In genomic region chrX:26008042-26008441, GRCh38 we compare ENCODE assay signal across 32 cellular contexts.
DNase-seq lines count a peak whose midpoint lies in the region; ATAC-seq, FAIRE-seq and TF ChIP-seq lines count a peak whose summit lies in the region.
"Had no signal": no experiment of that assay in that cellular context is flagged by ENCODE, and none has a peak within 500 bp of the region (broad histone marks: within the 10 kb centered on the region; RNA-seq: fewer than 3 reads in every experiment).

No MANE protein-coding gene starts in this region.

- H2AK9ac ChIP-seq in IMR-90 (replicated peaks; ENCODE audit: low read depth, low read length, poor library complexity) = no peak overlapping the region

- no peak overlapping the region for H3K23ac ChIP-seq in IMR-90 (ENCODE audit: low read depth, low read length)

- H3K4me2 ChIP-seq in HepG2 (ENCODE audit: low read depth, low read length) (no peak overlapping the region), A549 (no peak overlapping the region), IMR-90 (ENCODE audit: low read depth, low read length) (no peak overlapping the region)
- H3K4me2 ChIP-seq: BLaER1; BLaER1 treated with 17β-estradiol and CSF1 and Interleukin-3, amounts not matched to agents 10 nM and 100 nM had no signal

- dilution Hi-C loops in IMR-90 (cut with HindIII; ENCODE audit: low sequenced_read_pairs, unreplicated experiment) = no loop called here

- no peaks in the 10 kb centered on the region for H4K20me1 ChIP-seq in HepG2 (ENCODE audit: insufficient read depth, low read length)
- H4K20me1 ChIP-seq in IMR-90 (ENCODE audit: insufficient read depth, low read length) = no peaks in the 10 kb centered on the region
- H4K20me1 ChIP-seq: BLaER1; BLaER1 treated with 17β-estradiol and CSF1 and Interleukin-3, amounts not matched to agents 10 nM and 100 nM had no signal

- H2BK15ac ChIP-seq in IMR-90 (ENCODE audit: low read depth, low read length) = no peak overlapping the region

- H3K18ac ChIP-seq in IMR-90 (ENCODE audit: low read depth, low read length) = no peak overlapping the region

- no peak overlapping the region for H2BK120ac ChIP-seq in IMR-90 (ENCODE audit: low read depth, low read length)

- ATAC-seq in HepG2 (no peak), right lobe of liver (no peak), A549 (no peak), IMR-90 (ENCODE audit: low read depth) (no peak), HG03457 (IDR thresholded peaks at IDR 0.05; ENCODE audit: unreplicated experiment) (no peak), HG03565 (IDR thresholded peaks at IDR 0.05; ENCODE audit: unreplicated experiment) (no peak)
- ATAC-seq: CD8-positive, alpha-beta T cell had no signal

- H2BK5ac ChIP-seq in IMR-90 (ENCODE audit: low read depth, low read length, poor library complexity, severe bottlenecking) = no peak overlapping the region

- TF ChIP-seq POLR2A in HepG2 (IDR thresholded peaks at IDR 0.05; ENCODE audit: insufficient read depth in 1 of 2, low read depth in 2 of 2, low read length in 2 of 2) = no peak
- TF ChIP-seq POLR2A in right lobe of liver (IDR thresholded peaks at IDR 0.05) = no peak
- TF ChIP-seq POLR2A in A549 (IDR thresholded peaks at IDR 0.05; ENCODE audit: low read length) = no peak
- no peak for TF ChIP-seq POLR2A in IMR-90 (IDR thresholded peaks at IDR 0.05; ENCODE audit: low read depth, low read length)

- TF ChIP-seq RAD21 in HepG2 (CRISPR knock-in tag; IDR thresholded peaks at IDR 0.05) = no peak
- no peak for TF ChIP-seq RAD21 in A549 (conservative IDR thresholded peaks at IDR 0.05 in 1 of 2, IDR thresholded peaks at IDR 0.05 in 1 of 2)
- no peak for TF ChIP-seq RAD21 in IMR-90 (IDR thresholded peaks at IDR 0.05; ENCODE audit: low read length)

- DNase-seq in HepG2 (ENCODE audit: low spot score) = no peak
- no peak for DNase-seq in right lobe of liver
- DNase-seq in A549 (ENCODE audit: low read depth in 1 of 2, low spot score in 1 of 2) = no peak
- DNase-seq in IMR-90 = no peak
- DNase-seq: 8988T; ACHN; AML-193; BE2C; C1 segment of cervical spinal cord; Caco-2; Calu3; CD4-positive, alpha-beta memory T cell; CD4-positive, alpha-beta T cell; CD4-positive, CD25-positive, alpha-beta regulatory T cell; CD8-positive, alpha-beta memory T cell; CD8-positive, alpha-beta T cell; COR-L47; DMS 273 treated with DMSO at 0.1 percent for 48 hours; DMS153; DMS53; DMS79; DMS79 treated with DMSO at 0.1 percent for 48 hours; DND-41; EL had no signal

- no peak overlapping the region for H3K9ac ChIP-seq in HepG2 (ENCODE audit: insufficient read depth, low read depth, low read length)
- no peak overlapping the region for H3K9ac ChIP-seq in IMR-90 (ENCODE audit: low read depth, low read length)
- H3K9ac ChIP-seq: BLaER1; BLaER1 treated with 17β-estradiol and CSF1 and Interleukin-3, amounts not matched to agents 10 nM and 100 nM had no signal

- H3K79me1 ChIP-seq in IMR-90 (ENCODE audit: low read depth in 1 of 2, low read length in 2 of 2) = no peaks in the 10 kb centered on the region

- in situ Hi-C loops in HepG2 (cut with HindIII; ENCODE audit: extremely low pct_ligation_motif_present, low pct_unique_long_range_greater_than_20kb) (no loop called here), IMR-90 (cut with MboI; ENCODE audit: low sequenced_read_pairs) (no loop called here)

- H2AFZ ChIP-seq in HepG2 (ENCODE audit: low read length) (no peak overlapping the region), IMR-90 (replicated peaks; ENCODE audit: low read length, poor library complexity) (no peak overlapping the region)

- H4K8ac ChIP-seq in IMR-90 (ENCODE audit: low read depth in 2 of 2, low read length in 2 of 2) = no peak overlapping the region

- WGBS in HepG2 (ENCODE audit: low lambda C conversion rate) = 0% methylated on average over 2 of the region's 2 CpGs
- WGBS in right lobe of liver (ENCODE audit: insufficient coverage, low coverage, low lambda C conversion rate, missing lambda C conversion rate) = 35% methylated on average over 2 of the region's 2 CpGs
- 8% methylated on average over 2 of the region's 2 CpGs for WGBS in A549 (ENCODE audit: missing lambda C conversion rate)
- no CpG with 5 or more reads among the region's 2 CpGs for WGBS in IMR-90 (ENCODE audit: extremely low coverage in 2 of 2, insufficient read length in 1 of 2), 2 experiments

- TF ChIP-seq CTCF in HepG2 (CRISPR knock-in tag; IDR thresholded peaks at IDR 0.05) = no peak
- TF ChIP-seq CTCF in right lobe of liver (IDR thresholded peaks at IDR 0.05) = no peak
- TF ChIP-seq CTCF in A549 (IDR thresholded peaks at IDR 0.05) = no peak
- TF ChIP-seq CTCF in IMR-90 (conservative IDR thresholded peaks at IDR 0.05; ENCODE audit: low read depth, low read length) = no peak

- no peak overlapping the region for H4K5ac ChIP-seq in IMR-90 (ENCODE audit: low read depth, low read length)

- CTCF ChIA-PET in HepG2 (lab: Yijun Ruan, JAX; ENCODE audit: low intra/inter-chr PET ratio, low total read pairs) (no interaction called here), A549 (lab: Yijun Ruan, JAX) (no interaction called here), IMR-90 (lab: Yijun Ruan, JAX) (no interaction called here)

- H3K9me3 ChIP-seq in HepG2 (ENCODE audit: low read length) (no peaks in the 10 kb centered on the region), right lobe of liver (no peaks in the 10 kb centered on the region), A549 (no peaks in the 10 kb centered on the region), IMR-90 (ENCODE audit: control insufficient read depth, insufficient read depth, low read length) (0 out of 2 replicates have a peak, but pooled peaks cover 2% of the 10 kb centered on the region)
- H3K9me3 ChIP-seq: BE2C; BLaER1; BLaER1 treated with 17β-estradiol and CSF1 and Interleukin-3, amounts not matched to agents 10 nM and 100 nM; Caco-2 had no signal

- no peaks in the 10 kb centered on the region for H3K79me2 ChIP-seq in HepG2 (ENCODE audit: insufficient read depth, low read length)

- POLR2A ChIA-PET in HepG2 (lab: Yijun Ruan, JAX) = no interaction called here
- POLR2A ChIA-PET in A549 (lab: Yijun Ruan, JAX) = no interaction called here
- POLR2A ChIA-PET in IMR-90 (lab: Charles Lee; ENCODE audit: unreplicated experiment) = no interaction called here

- no peak overlapping the region for H3K4ac ChIP-seq in IMR-90 (ENCODE audit: low read depth, low read length)

- no peak overlapping the region for H2AK5ac ChIP-seq in IMR-90 (ENCODE audit: low read depth, low read length)

- FAIRE-seq in HepG2 (lab: Jason Lieb, UNC) (no peak), A549 (lab: Jason Lieb, UNC) (no peak)
- FAIRE-seq: A204.1, D721Med had no signal

- H4K91ac ChIP-seq in IMR-90 (ENCODE audit: insufficient read depth, low read depth, low read length) = no peak overlapping the region

- intact Hi-C loops in HepG2 (cut with micrococcal nuclease; ENCODE audit: unreplicated experiment) = no loop called here
- intact Hi-C loops in right lobe of liver (cut with DNase I) = no loop called here
- intact Hi-C loops in IMR-90 (cut with micrococcal nuclease) = no loop called here

- H3K4me3 ChIP-seq in HepG2 (replicated peaks in 1 of 3; ENCODE audit: insufficient read depth in 1 of 3, low read depth in 2 of 3, low read length in 3 of 3) (no peak overlapping the region), right lobe of liver (no peak overlapping the region), A549 (no peak overlapping the region), IMR-90 (ENCODE audit: insufficient read depth, low read depth, low read length) (no peak overlapping the region)
- H3K4me3 ChIP-seq: BLaER1; BLaER1 treated with 17β-estradiol and CSF1 and Interleukin-3, amounts not matched to agents 10 nM and 100 nM had no signal

- no peak overlapping the region for H3K56ac ChIP-seq in IMR-90 (ENCODE audit: extremely low read depth, insufficient read depth, low read length)

- H3K27ac ChIP-seq in HepG2 (ENCODE audit: extremely low read length, insufficient read depth, low read length) (no peak overlapping the region), right lobe of liver (no peak overlapping the region), A549 (no peak overlapping the region), IMR-90 (ENCODE audit: insufficient read depth, low read length) (no peak overlapping the region)
- H3K27ac ChIP-seq: 22Rv1; BLaER1; BLaER1 treated with 17β-estradiol and CSF1 and Interleukin-3, amounts not matched to agents 10 nM and 100 nM; C4-2B had no signal

- BruUV-seq in HepG2 (replicated peaks; lab: Mats Ljungman, UMichigan) (no TSS peak), IMR-90 (replicated peaks; lab: Mats Ljungman, UMichigan) (no TSS peak)

- H3K27me3 ChIP-seq in HepG2 (ENCODE audit: control insufficient read depth in 1 of 2, insufficient read depth in 2 of 2, low read length in 2 of 2) = no peaks in the 10 kb centered on the region
- no peaks in the 10 kb centered on the region for H3K27me3 ChIP-seq in right lobe of liver
- H3K27me3 ChIP-seq in IMR-90 (ENCODE audit: control insufficient read depth, insufficient read depth, low read length) = no peaks in the 10 kb centered on the region
- H3K27me3 ChIP-seq: BE2C had no signal

- H3K4me1 ChIP-seq in HepG2 (ENCODE audit: insufficient read depth, low read length) = no peaks in the 10 kb centered on the region
- H3K4me1 ChIP-seq in right lobe of liver = no peaks in the 10 kb centered on the region
- no peaks in the 10 kb centered on the region for H3K4me1 ChIP-seq in A549
- H3K4me1 ChIP-seq in IMR-90 (ENCODE audit: control insufficient read depth, insufficient read depth, low read length) = no peaks in the 10 kb centered on the region
- H3K4me1 ChIP-seq: BE2C, BLaER1, Caco-2 had no signal

- no peak overlapping the region for H2BK20ac ChIP-seq in IMR-90 (ENCODE audit: low read depth, low read length)

- H3K36me3 ChIP-seq in HepG2 (replicated peaks in 1 of 2; ENCODE audit: control insufficient read depth in 1 of 2, insufficient read depth in 2 of 2, low read length in 2 of 2) (no peaks in the 10 kb centered on the region), right lobe of liver (no peaks in the 10 kb centered on the region), IMR-90 (ENCODE audit: control insufficient read depth, insufficient read depth, low read length) (no peaks in the 10 kb centered on the region)
- H3K36me3 ChIP-seq: BE2C; BLaER1; BLaER1 treated with 17β-estradiol and CSF1 and Interleukin-3, amounts not matched to agents 10 nM and 100 nM had no signal

- no peaks in the 10 kb centered on the region for H3K9me1 ChIP-seq in IMR-90 (ENCODE audit: insufficient read depth, low read length)

- TF ChIP-seq EP300 in HepG2 (IDR thresholded peaks at IDR 0.05; ENCODE audit: low read depth in 2 of 2, low read length in 2 of 2) = no peak
- TF ChIP-seq EP300 in HepG2 (CRISPR knock-in tag; IDR thresholded peaks at IDR 0.05; ENCODE audit: borderline replicate concordance) = no peak
- TF ChIP-seq EP300 in A549 (IDR thresholded peaks at IDR 0.05) = no peak

- no peak overlapping the region for H3K14ac ChIP-seq in IMR-90 (replicated peaks; ENCODE audit: low read depth, low read length)

TF ChIP-seq in HepG2, 621 proteins besides CTCF, POLR2A, EP300 and RAD21 (continues in another document):
- TF ChIP-seq MAFK (conservative IDR thresholded peaks at IDR 0.05 in 1 of 2, IDR thresholded peaks at IDR 0.05 in 1 of 2; ENCODE audit: low read length in 2 of 2) = peak; percentile 19 to 76; a peak in 2 of 4 replicates

TF ChIP-seq in A549, 52 proteins besides CTCF, POLR2A, EP300 and RAD21:
- TF ChIP-seq TP53 (CRISPR knock-in tag; IDR thresholded peaks at IDR 0.05) (no peak), MAFK (IDR thresholded peaks at IDR 0.05; ENCODE audit: partially characterized antibody) (peak; percentile 30)

TF ChIP-seq in IMR-90, 13 proteins besides CTCF, POLR2A, EP300 and RAD21 (continues in another document):
- TF ChIP-seq MAFK (IDR thresholded peaks at IDR 0.05; ENCODE audit: low read depth, low read length) = peak; percentile 81

Comparison
In these comparisons a context has a peak if more than half of its experiments do, and no peak if none do; other contexts are left out.
1. Of the 38 proteins assayed by ChIP-seq in both HepG2 and A549: peak only in HepG2: none; only in A549: none; in both: MAFK; in neither: 37.